Comparison of ENCODE assay signal across 12 cellular contexts in the genomic region with DNA sequence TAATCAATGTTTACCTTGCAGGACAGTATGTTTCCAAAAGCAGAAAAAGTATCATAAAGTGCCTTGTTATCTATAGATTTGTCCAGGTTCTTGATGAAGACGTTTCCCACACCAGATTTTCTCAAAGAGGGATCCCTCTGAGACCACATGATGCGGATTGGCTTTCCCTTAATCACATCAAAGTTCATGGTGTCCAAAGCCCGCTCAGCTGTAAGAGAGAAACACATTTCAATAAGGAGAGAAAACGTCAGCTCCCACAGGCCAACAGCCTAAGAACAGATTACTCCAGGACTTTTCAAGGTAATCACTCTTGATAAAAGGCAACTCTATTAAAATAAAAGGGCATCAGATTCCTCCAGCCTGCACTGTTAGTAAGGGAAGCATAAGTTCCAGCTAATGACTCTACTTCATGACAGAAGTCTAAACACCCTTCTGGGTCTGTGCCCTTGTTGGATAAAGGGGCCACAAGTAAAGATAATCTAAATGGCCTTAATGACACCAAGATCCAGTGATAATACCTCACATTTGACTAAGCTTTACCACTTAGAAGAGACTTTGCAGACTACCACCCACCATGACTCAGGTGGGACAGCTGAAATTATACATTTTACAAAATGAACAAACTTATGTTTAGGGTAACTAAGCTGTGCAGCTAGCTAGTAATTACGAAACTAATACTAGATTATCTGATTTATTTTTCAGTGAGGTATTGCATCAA. TPM values are rescaled to one million over a fixed set of nuclear protein-coding genes. Genes with fewer than 3 reads are reported as not detected.
A peak's percentile ranks its signal among the peaks of the same experiment; 100 is the strongest.
DNase-seq lines count a peak whose midpoint lies in the region; ATAC-seq, FAIRE-seq and TF ChIP-seq lines count a peak whose summit lies in the region.
"Had no signal": no experiment of that assay in that cellular context is flagged by ENCODE, and none has a peak within 500 bp of the region (broad histone marks: within the 10 kb centered on the region; RNA-seq: fewer than 3 reads in every experiment).

No MANE protein-coding gene starts in this region.

- no peak overlapping the region for H3K9ac ChIP-seq in endothelial cell of umbilical vein (replicated peaks; ENCODE audit: extremely low read depth, insufficient read depth, low read length)

- no peaks in the 10 kb centered on the region for H3K9me3 ChIP-seq in right cardiac atrium (ENCODE audit: control insufficient read depth, low read length)
- no peaks in the 10 kb centered on the region for H3K9me3 ChIP-seq in heart right ventricle
- no peaks in the 10 kb centered on the region for H3K9me3 ChIP-seq in endothelial cell of umbilical vein (replicated peaks; ENCODE audit: control insufficient read depth, insufficient read depth, low read length)
- H3K9me3 ChIP-seq in pancreas: no peaks in the 10 kb centered on the region
- H3K9me3 ChIP-seq: vagina had no signal

- peaks cover 74% of the 10 kb centered on the region for H3K79me2 ChIP-seq in endothelial cell of umbilical vein (ENCODE audit: control insufficient read depth, insufficient read depth, low read length)

- no peaks in the 10 kb centered on the region for H3K9me3 Mint-ChIP-seq in stimulated activated effector memory CD8-positive, alpha-beta T cell treated with anti-CD3 and anti-CD28 coated beads, Interleukin-12 subunit alpha, Interleukin-12 subunit beta, amount 100 ng/mL, for 72 hours
- H3K9me3 Mint-ChIP-seq: T-helper 1 cell treated with Interleukin-12 subunit alpha and Interleukin-12 subunit beta and Interleukin-4 antibody, amounts not matched to agents 30 μg/mL and 1 μg/mL, for 36 hours had no signal

- TF ChIP-seq CTCF in heart right ventricle (IDR thresholded peaks at IDR 0.05): no peak
- TF ChIP-seq CTCF in endothelial cell of umbilical vein (IDR thresholded peaks at IDR 0.05; ENCODE audit: extremely low read depth in 1 of 2, insufficient read depth in 1 of 2, low read depth in 1 of 2, low read length in 2 of 2): no peak
- no peak for TF ChIP-seq CTCF in pancreas (IDR thresholded peaks at IDR 0.05)

- H3K27ac Mint-ChIP-seq in stimulated activated effector memory CD8-positive, alpha-beta T cell treated with anti-CD3 and anti-CD28 coated beads, Interleukin-12 subunit alpha, Interleukin-12 subunit beta, amount 100 ng/mL, for 72 hours: peak overlapping the region; percentile 95
- H3K27ac Mint-ChIP-seq: T-helper 1 cell treated with Interleukin-12 subunit alpha and Interleukin-12 subunit beta and Interleukin-4 antibody, amounts not matched to agents 30 μg/mL and 1 μg/mL, for 36 hours had no signal

- peaks cover 30% of the 10 kb centered on the region for H3K4me1 Mint-ChIP-seq in stimulated activated effector memory CD8-positive, alpha-beta T cell treated with anti-CD3 and anti-CD28 coated beads, Interleukin-12 subunit alpha, Interleukin-12 subunit beta, amount 100 ng/mL, for 72 hours

- no TSS peak for BruUV-seq in endothelial cell of umbilical vein (replicated peaks; lab: Mats Ljungman, UMichigan)

- H2AFZ ChIP-seq in endothelial cell of umbilical vein (ENCODE audit: low read depth, low read length): no peak overlapping the region

- H3K36me3 ChIP-seq in heart right ventricle (peaks cover 3 to 79% (median 50%) of the 10 kb centered on the region in 9 donors), endothelial cell of umbilical vein (ENCODE audit: control insufficient read depth in 2 of 2, extremely low read depth in 1 of 2, insufficient read depth in 2 of 2, low read length in 2 of 2) (peaks cover 36 to 40% of the 10 kb centered on the region in 2 experiments), pancreas (peaks cover 2 to 45% (median 32%) of the 10 kb centered on the region in 3 donors)

- H3K4me3 ChIP-seq in right cardiac atrium (ENCODE audit: low read length) (peak overlapping the region; percentile 97), heart right ventricle (peak overlapping the region in 1 of 10 donors; percentile 86), endothelial cell of umbilical vein (replicated peaks in 1 of 3; ENCODE audit: insufficient read depth in 1 of 3, low read depth in 1 of 3, low read length in 3 of 3) (peak overlapping the region in 1 of 3 experiments; percentile 8), pancreas (peak overlapping the region in 2 of 4 donors; percentile 48 to 84)
- H3K4me3 ChIP-seq: vagina had no signal

- CTCF ChIA-PET in endothelial cell of umbilical vein (lab: Charles Lee): interaction anchor here (3.2 kb wide), 1 partner anchor 34 kb away, joined by 12 read pairs; no protein-coding TSS in a partner anchor

- intact Hi-C loops in right cardiac atrium (cut with DNase I): no loop called here
- intact Hi-C loops in heart right ventricle (cut with DNase I): loop anchor here in 1 of 10 donors (10.0 kb wide), 1 partner anchor 708 kb away; no protein-coding TSS in a partner anchor
- intact Hi-C loops in endothelial cell of umbilical vein (cut with micrococcal nuclease): loop anchor here (10.0 kb wide), 1 partner anchor 708 kb away; no protein-coding TSS in a partner anchor
- intact Hi-C loops in pancreas (cut with DNase I): no loop called here

- TF ChIP-seq POLR2A in endothelial cell of umbilical vein (IDR thresholded peaks at IDR 0.05; ENCODE audit: low read depth, low read length): no peak

- ATAC-seq in right cardiac atrium (no peak), heart right ventricle (no peak), pancreas (no peak), left lobe of liver (no peak), GM21447 (IDR thresholded peaks at IDR 0.05; ENCODE audit: unreplicated experiment) (no peak)
- ATAC-seq in stimulated activated effector memory CD8-positive, alpha-beta T cell treated with anti-CD3 and anti-CD28 coated beads, Interleukin-12 subunit alpha, Interleukin-12 subunit beta, amount 100 ng/mL, for 72 hours: peak; percentile 42

- H3K27me3 ChIP-seq in right cardiac atrium (ENCODE audit: control insufficient read depth, insufficient read depth) (no peaks in the 10 kb centered on the region), heart right ventricle (no peaks in the 10 kb centered on the region), endothelial cell of umbilical vein (ENCODE audit: control insufficient read depth in 2 of 2, insufficient read depth in 2 of 2, low read length in 2 of 2) (no peaks in the 10 kb centered on the region), pancreas (no peaks in the 10 kb centered on the region)
- H3K27me3 ChIP-seq: vagina had no signal

- H3K4me2 ChIP-seq in endothelial cell of umbilical vein (ENCODE audit: insufficient read depth, low read length): peak overlapping the region; percentile 77

- DNase-seq in right cardiac atrium (no peak), heart right ventricle (no peak), NCI-H82 treated with DMSO at 0.1 percent for 48 hours (lab: John Stamatoyannopoulos, UW; ENCODE audit: unreplicated experiment) (peak; percentile 69), endothelial cell of umbilical vein (ENCODE audit: low read depth, low spot score) (no peak), pancreas (no peak), left lobe of liver (ENCODE audit: low spot score) (no peak)
- no peak for DNase-seq in stimulated activated effector memory CD8-positive, alpha-beta T cell treated with anti-CD3 and anti-CD28 coated beads, Interleukin-12 subunit alpha, Interleukin-12 subunit beta, amount 100 ng/mL, for 72 hours (ENCODE audit: low spot score in 2 of 2)
- DNase-seq: small intestine had no signal

- 53% methylated on average over 5 of the region's 5 CpGs for WGBS in right cardiac atrium
- 58 to 60% methylated on average over 5 of the region's 5 CpGs for WGBS in heart right ventricle, 2 donors
- 29 to 32% methylated on average over 5 of the region's 5 CpGs for WGBS in pancreas, 2 donors

- dilution Hi-C loops in endothelial cell of umbilical vein (cut with MboI; ENCODE audit: extremely low pct_ligation_motif_present, low sequenced_read_pairs): no loop called here

- peak; percentile 61 for FAIRE-seq in endothelial cell of umbilical vein (lab: Jason Lieb, UNC)
- FAIRE-seq in pancreas (lab: Jason Lieb, UNC): no peak
- FAIRE-seq: small intestine had no signal

- POLR2A ChIA-PET in endothelial cell of umbilical vein (lab: Charles Lee): no interaction called here

- H3K4me1 ChIP-seq in right cardiac atrium (ENCODE audit: control insufficient read depth, insufficient read depth, low read length) (peaks cover 7% of the 10 kb centered on the region), heart right ventricle (peaks cover 4 to 51% (median 36%) of the 10 kb centered on the region in 9 donors), endothelial cell of umbilical vein (ENCODE audit: control insufficient read depth, extremely low read depth, insufficient read depth, low read length) (peaks cover 27% of the 10 kb centered on the region), pancreas (peaks cover 12 to 62% (median 21%) of the 10 kb centered on the region in 3 donors)

- H3K27ac ChIP-seq in right cardiac atrium (ENCODE audit: low read length) (no peak overlapping the region), heart right ventricle (peak overlapping the region in 3 of 10 donors; percentile 91 to 95 (median 94)), endothelial cell of umbilical vein (ENCODE audit: insufficient read depth, low read depth, low read length) (no peak overlapping the region), pancreas (peak overlapping the region in 1 of 4 donors; percentile 0)
- H3K27ac ChIP-seq: epithelial cell of prostate, vagina had no signal

- H3K36me3 Mint-ChIP-seq in stimulated activated effector memory CD8-positive, alpha-beta T cell treated with anti-CD3 and anti-CD28 coated beads, Interleukin-12 subunit alpha, Interleukin-12 subunit beta, amount 100 ng/mL, for 72 hours: peaks cover 93% of the 10 kb centered on the region

- peaks cover 7% of the 10 kb centered on the region for H4K20me1 ChIP-seq in endothelial cell of umbilical vein (replicated peaks; ENCODE audit: control insufficient read depth, extremely low read depth, insufficient read depth, low read length)

- peak overlapping the region; percentile 90 for H3K4me3 Mint-ChIP-seq in stimulated activated effector memory CD8-positive, alpha-beta T cell treated with anti-CD3 and anti-CD28 coated beads, Interleukin-12 subunit alpha, Interleukin-12 subunit beta, amount 100 ng/mL, for 72 hours

- no peaks in the 10 kb centered on the region for H3K9me1 ChIP-seq in endothelial cell of umbilical vein (replicated peaks; ENCODE audit: control insufficient read depth, extremely low read depth, insufficient read depth, low read length)

RNA-seq across cellular contexts. Expression of a gene that starts 4.1 kb away (rescaled TPM):
- total RNA-seq in right cardiac atrium (100 to 1,000 TPM; 267 to 489 (median 336) TPM), heart right ventricle (100 to 1,000 TPM; 184 to 311 (median 229) TPM), endothelial cell of umbilical vein (282 and 302 TPM in 2 replicates), pancreas (100 to 1,000 TPM; 322 to 675 (median 563) TPM), left lobe of liver (109 TPM)
- polyA plus RNA-seq in right cardiac atrium (154 TPM), heart right ventricle (100 to 1,000 TPM; 143 to 188 TPM), endothelial cell of umbilical vein (102 and 114 TPM in 2 replicates), pancreas (100 to 1,000 TPM; 166 to 263 TPM)
- polyA plus RNA-seq in endothelial cell of umbilical vein (2011; cell fraction: cytosol; rRNA removed): 110 and 114 TPM in 2 replicates
- 269 and 284 TPM in 2 replicates for polyA plus RNA-seq in endothelial cell of umbilical vein (2011; cell fraction: nucleus; rRNA removed)
- 220 and 260 TPM in 2 replicates for polyA plus RNA-seq in endothelial cell of umbilical vein (2012)
- polyA minus RNA-seq in endothelial cell of umbilical vein: 139 and 157 TPM in 2 replicates
- polyA minus RNA-seq in endothelial cell of umbilical vein (2011; cell fraction: cytosol; rRNA and poly(A)+ RNA removed): 213 TPM
- polyA minus RNA-seq in endothelial cell of umbilical vein (2011; cell fraction: nucleus; rRNA and poly(A)+ RNA removed): 80.1 and 81.2 TPM in 2 replicates
